ENCODE assay signal across 10 cellular contexts in genomic region chrX:101078716-101079115, GRCh38. TPM values are rescaled to one million over a fixed set of nuclear protein-coding genes. Genes with fewer than 3 reads are reported as not detected.
DNase-seq lines count a peak whose midpoint lies in the region; ATAC-seq and TF ChIP-seq lines count a peak whose summit lies in the region.
"Had no signal": no experiment of that assay in that cellular context is flagged by ENCODE, and none has a peak within 500 bp of the region (broad histone marks: within the 10 kb centered on the region; RNA-seq: fewer than 3 reads in every experiment).

A gene with protein sequence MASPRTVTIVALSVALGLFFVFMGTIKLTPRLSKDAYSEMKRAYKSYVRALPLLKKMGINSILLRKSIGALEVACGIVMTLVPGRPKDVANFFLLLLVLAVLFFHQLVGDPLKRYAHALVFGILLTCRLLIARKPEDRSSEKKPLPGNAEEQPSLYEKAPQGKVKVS (plus strand): TSS chrX:101078879. CDS start chrX:101079003, 124 bp downstream.

- no peak within 1 kb of the TSS for H2BK12ac ChIP-seq in mesenchymal stem cell (ENCODE audit: low read length in 2 of 2)

- H3K4me3 Mint-ChIP-seq in chondrocyte (ENCODE audit: unreplicated experiment), result peak within 1 kb of the TSS; percentile 71

- H3K18ac ChIP-seq in mesenchymal stem cell (ENCODE audit: low read depth in 1 of 2, low read length in 2 of 2), result no peak within 1 kb of the TSS

- peak; percentile 49 for DNase-seq in NCI-H1436 (lab: John Stamatoyannopoulos, UW)
- DNase-seq in NCI-H1436 treated with DMSO at 0.1 percent for 48 hours (lab: John Stamatoyannopoulos, UW), result no peak
- DNase-seq in chondrocyte (ENCODE audit: low spot score), result no peak
- peak; percentile 49 for DNase-seq in mesenchymal stem cell
- peak; percentile 34 for DNase-seq in superior temporal gyrus (ENCODE audit: extremely low spot score)
- DNase-seq: ACHN had no signal

- H2AFZ ChIP-seq in mesenchymal stem cell (ENCODE audit: low read depth, low read length), result no peak within 1 kb of the TSS

- WGBS in mesenchymal stem cell, result 2% methylated on average over 9 of the region's 12 CpGs

- no peak within 1 kb of the TSS for H3K14ac ChIP-seq in mesenchymal stem cell (ENCODE audit: low read length in 2 of 2)

- TF ChIP-seq CTCF in chondrocyte (IDR thresholded peaks at IDR 0.05), result no peak

- peak within 1 kb of the TSS; percentile 74 for H3K4me2 ChIP-seq in mesenchymal stem cell (ENCODE audit: low read length, poor library complexity, severe bottlenecking)

- H3K27ac ChIP-seq in mesenchymal stem cell (ENCODE audit: low read length, poor library complexity, severe bottlenecking), result no peak within 1 kb of the TSS

- H4K91ac ChIP-seq in mesenchymal stem cell (ENCODE audit: low read length), result no peak within 1 kb of the TSS

- H3K36me3 Mint-ChIP-seq in chondrocyte (ENCODE audit: low read depth), result no peaks in the 10 kb centered on the region

- ATAC-seq in GM21717 (IDR thresholded peaks at IDR 0.05; ENCODE audit: unreplicated experiment) (no peak), HG02884 (IDR thresholded peaks at IDR 0.05; ENCODE audit: unreplicated experiment) (no peak), HG03095 (IDR thresholded peaks at IDR 0.05; ENCODE audit: unreplicated experiment) (no peak)

- H3K27me3 ChIP-seq in mesenchymal stem cell (ENCODE audit: control insufficient read depth in 1 of 2, insufficient read depth in 1 of 2, low read length in 2 of 2), result peaks cover 4% of the 10 kb centered on the region in 2 experiments

- H3K9me3 ChIP-seq in mesenchymal stem cell (ENCODE audit: control insufficient read depth, low read length), result no peaks in the 10 kb centered on the region

- H3K4me1 ChIP-seq in mesenchymal stem cell (ENCODE audit: control insufficient read depth, insufficient read depth, low read depth, low read length), result no peaks in the 10 kb centered on the region

- H3K27ac Mint-ChIP-seq in chondrocyte (ENCODE audit: unreplicated experiment), result no peak within 1 kb of the TSS

- H3K4me3 ChIP-seq in mesenchymal stem cell (ENCODE audit: insufficient read depth in 1 of 2, low read depth in 1 of 2, low read length in 2 of 2), result peak within 1 kb of the TSS; percentile 47 to 84

- peaks cover 3% of the 10 kb centered on the region for H3K9me3 Mint-ChIP-seq in chondrocyte (ENCODE audit: low read depth)

- H4K8ac ChIP-seq in mesenchymal stem cell (ENCODE audit: low read length), result no peak within 1 kb of the TSS

- H2BK120ac ChIP-seq in mesenchymal stem cell (ENCODE audit: low read depth, low read length), result no peak within 1 kb of the TSS

- no peak within 1 kb of the TSS for H2AK5ac ChIP-seq in mesenchymal stem cell (ENCODE audit: low read length, severe bottlenecking)

- H2BK15ac ChIP-seq in mesenchymal stem cell (ENCODE audit: low read depth, poor library complexity, severe bottlenecking), result no peak within 1 kb of the TSS

- H3K27me3 Mint-ChIP-seq in chondrocyte (ENCODE audit: low read depth), result no peaks in the 10 kb centered on the region

- no peaks in the 10 kb centered on the region for H3K36me3 ChIP-seq in mesenchymal stem cell (ENCODE audit: control insufficient read depth in 1 of 2, insufficient read depth in 2 of 2, low read depth in 1 of 2, low read length in 2 of 2)

- no peak within 1 kb of the TSS for H3K23ac ChIP-seq in mesenchymal stem cell (ENCODE audit: low read length in 2 of 2)

- no peak within 1 kb of the TSS for H3K4ac ChIP-seq in mesenchymal stem cell (ENCODE audit: low read depth in 1 of 2, low read length in 2 of 2)

- peak within 1 kb of the TSS; percentile 78 for H3K9ac ChIP-seq in mesenchymal stem cell (ENCODE audit: low read length)

- H3K4me1 Mint-ChIP-seq in chondrocyte (ENCODE audit: low read depth), result peaks cover 15% of the 10 kb centered on the region

- H2BK5ac ChIP-seq in mesenchymal stem cell (ENCODE audit: low read depth, low read length, poor library complexity, severe bottlenecking), result no peak within 1 kb of the TSS

- no peaks in the 10 kb centered on the region for H3K79me1 ChIP-seq in mesenchymal stem cell (replicated peaks; ENCODE audit: low read length, poor library complexity, severe bottlenecking)

RNA-seq across cellular contexts. Expression of the gene that starts here (rescaled TPM):
- total RNA-seq in chondrocyte, result 0.62 to 0.92 TPM (median 0.85 TPM) in 3 replicates
- 19.3 TPM for polyA plus RNA-seq in mesenchymal stem cell (2013, experiment 1 of 2)
- 19.7 TPM for polyA plus RNA-seq in mesenchymal stem cell (2013, experiment 2 of 2)
- total RNA-seq: T-helper 1 cell treated with Interleukin-12 subunit alpha and Interleukin-12 subunit beta and Interleukin-4 antibody, amounts not matched to agents 30 ng/mL and 1 ng/mL, for 36 hours had no signal

Comparison
In these comparisons a context has a peak if more than half of its experiments do, and no peak if none do; other contexts are left out.
1. DNase-seq: peak in NCI-H1436 (single experiment), mesenchymal stem cell (single experiment) and superior temporal gyrus (single experiment); none in NCI-H1436 treated with DMSO at 0.1 percent for 48 hours (single experiment) and chondrocyte (single experiment).